Comparison of ENCODE assay signal across 17 cellular contexts in genomic region chr5:89435347-89435746, GRCh38.
DNase-seq lines count a peak whose midpoint lies in the region; ATAC-seq and TF ChIP-seq lines count a peak whose summit lies in the region.
"Had no signal": no experiment of that assay in that cellular context is flagged by ENCODE, and none has a peak within 500 bp of the region (broad histone marks: within the 10 kb centered on the region; RNA-seq: fewer than 3 reads in every experiment).

No MANE protein-coding gene starts in this region.

- POLR2A ChIA-PET in CD4-positive, alpha-beta T cell (lab: Charles Lee), result no interaction called here

- no peak overlapping the region for H3K27ac Mint-ChIP-seq in CD4-positive, alpha-beta T cell
- H3K27ac Mint-ChIP-seq: activated CD4-positive, alpha-beta T cell treated with anti-CD3 and anti-CD28 coated beads, Interleukin-2, amount 10 ng/mL, durations not matched to agents 7 days and 5 days; activated naive CD4-positive, alpha-beta T cell treated with anti-CD3 and anti-CD28 coated beads, Interleukin-2, amount 50 U/mL, for 72 hours had no signal

- CTCF ChIA-PET in CD4-positive, alpha-beta T cell (lab: Charles Lee), result no interaction called here

- no peaks in the 10 kb centered on the region for H3K27me3 ChIP-seq in GM23248 (replicated peaks; ENCODE audit: insufficient read depth)
- no peaks in the 10 kb centered on the region for H3K27me3 ChIP-seq in CD4-positive, alpha-beta T cell (ENCODE audit: control insufficient read depth, insufficient read depth, low read length)
- H3K27me3 ChIP-seq: gastroesophageal sphincter, left lung had no signal

- H3K27ac ChIP-seq in GM23248, result no peak overlapping the region
- H3K27ac ChIP-seq in CD4-positive, alpha-beta T cell (ENCODE audit: low read depth, low read length), result no peak overlapping the region
- H3K27ac ChIP-seq: gastroesophageal sphincter, left lung, parathyroid adenoma had no signal

- no peak overlapping the region for H3K4me3 ChIP-seq in GM23248
- H3K4me3 ChIP-seq: gastroesophageal sphincter, left lung had no signal

- intact Hi-C loops in CD4-positive, alpha-beta T cell (cut with DNase I, micrococcal nuclease), result no loop called here

- WGBS in GM23248 (ENCODE audit: low coverage in 1 of 2, low lambda C conversion rate in 2 of 2, missing lambda C conversion rate in 2 of 2), 2 experiments, result 85 to 91% methylated on average over 4 of the region's 4 CpGs

- H3K9me2 ChIP-seq in GM23248 (ENCODE audit: insufficient read depth), result no peaks in the 10 kb centered on the region

- H4K20me1 ChIP-seq in GM23248 (ENCODE audit: insufficient read depth), result no peaks in the 10 kb centered on the region

- no peak overlapping the region for H2AFZ ChIP-seq in GM23248
- H2AFZ ChIP-seq: parathyroid adenoma had no signal

- H3K27me3 Mint-ChIP-seq in CD4-positive, alpha-beta T cell, result no peaks in the 10 kb centered on the region
- H3K27me3 Mint-ChIP-seq: activated CD4-positive, alpha-beta T cell treated with anti-CD3 and anti-CD28 coated beads, Interleukin-2, amount 10 ng/mL, durations not matched to agents 7 days and 5 days had no signal

- H3K36me3 ChIP-seq in GM23248 (ENCODE audit: low read depth), result no peaks in the 10 kb centered on the region
- H3K36me3 ChIP-seq: gastroesophageal sphincter, left lung had no signal

- H3K36me3 Mint-ChIP-seq in CD4-positive, alpha-beta T cell (ENCODE audit: low read depth), result no peaks in the 10 kb centered on the region
- H3K36me3 Mint-ChIP-seq: activated naive CD4-positive, alpha-beta T cell treated with anti-CD3 and anti-CD28 coated beads, Interleukin-2, amount 50 U/mL, for 72 hours had no signal

- H3K79me2 ChIP-seq in GM23248 (ENCODE audit: insufficient read depth), result no peaks in the 10 kb centered on the region
- H3K79me2 ChIP-seq: parathyroid adenoma had no signal

- no peaks in the 10 kb centered on the region for H3K4me1 Mint-ChIP-seq in CD4-positive, alpha-beta T cell (ENCODE audit: low read depth)
- H3K4me1 Mint-ChIP-seq: activated CD4-positive, alpha-beta T cell treated with anti-CD3 and anti-CD28 coated beads, Interleukin-2, amount 10 ng/mL, durations not matched to agents 7 days and 5 days had no signal

- no peak overlapping the region for H3K9ac ChIP-seq in GM23248
- H3K9ac ChIP-seq: parathyroid adenoma had no signal

- no peaks in the 10 kb centered on the region for H3K9me3 ChIP-seq in GM23248 (ENCODE audit: low read depth)
- no peaks in the 10 kb centered on the region for H3K9me3 ChIP-seq in CD4-positive, alpha-beta T cell (ENCODE audit: control insufficient read depth, low read length)
- H3K9me3 ChIP-seq: gastroesophageal sphincter, left lung had no signal

- H3F3A ChIP-seq in GM23248 (ENCODE audit: insufficient read depth), result no peaks in the 10 kb centered on the region

- no peaks in the 10 kb centered on the region for H3K9me3 Mint-ChIP-seq in CD4-positive, alpha-beta T cell
- H3K9me3 Mint-ChIP-seq: activated CD4-positive, alpha-beta T cell treated with anti-CD3 and anti-CD28 coated beads, Interleukin-2, amount 10 ng/mL, durations not matched to agents 7 days and 5 days had no signal

- no peak overlapping the region for H3K4me3 Mint-ChIP-seq in CD4-positive, alpha-beta T cell
- H3K4me3 Mint-ChIP-seq: activated CD4-positive, alpha-beta T cell treated with anti-CD3 and anti-CD28 coated beads, Interleukin-2, amount 10 ng/mL, durations not matched to agents 7 days and 5 days had no signal

- no peak for TF ChIP-seq CTCF in GM10266 (IDR thresholded peaks at IDR 0.05; ENCODE audit: control insufficient read depth, insufficient read depth, low read depth, missing control alignments)
- TF ChIP-seq CTCF in CD4-positive, alpha-beta T cell (IDR thresholded peaks at IDR 0.05), result no peak

- no peaks in the 10 kb centered on the region for H3K4me1 ChIP-seq in GM23248 (ENCODE audit: insufficient read depth)
- H3K4me1 ChIP-seq: gastroesophageal sphincter, left lung, parathyroid adenoma had no signal

- in situ Hi-C loops in GM23248 (cut with MboI), result no loop called here

- DNase-seq in GM10266 (ENCODE audit: extremely low spot score), result peak; percentile 8
- no peak for DNase-seq in AG08396 (ENCODE audit: low spot score)
- no peak for DNase-seq in GM23248
- DNase-seq in glomerular visceral epithelial cell (ENCODE audit: extremely low spot score), result no peak
- no peak for DNase-seq in CD4-positive, alpha-beta T cell
- DNase-seq: activated CD4-positive, alpha-beta T cell treated with anti-CD3 and anti-CD28 coated beads, Interleukin-2, amount 10 ng/mL, durations not matched to agents 7 days and 5 days; H7; left lung; NCI-H748 treated with DMSO at 0.1 percent for 48 hours; stimulated activated CD4-positive, alpha-beta T cell treated with anti-CD3 and anti-CD28 coated beads, Interleukin-2, amount 100 ng/mL, for 24 hours; substantia nigra had no signal

- no peak overlapping the region for H3K4me2 ChIP-seq in GM23248 (ENCODE audit: unreplicated experiment)

- ATAC-seq in GM19372 (IDR thresholded peaks at IDR 0.05; ENCODE audit: low read depth, unreplicated experiment) (peak; percentile 70), HG02678 (IDR thresholded peaks at IDR 0.05; ENCODE audit: unreplicated experiment) (peak; percentile 90), HG03432 (IDR thresholded peaks at IDR 0.05; ENCODE audit: unreplicated experiment) (peak; percentile 90)
- no peak for ATAC-seq in CD4-positive, alpha-beta T cell (ENCODE audit: poor library complexity)
- ATAC-seq: activated naive CD4-positive, alpha-beta T cell treated with anti-CD3 and anti-CD28 coated beads, Interleukin-2, amount 50 U/mL, for 72 hours; gastroesophageal sphincter; left lung had no signal
